Comparison of ENCODE assay signal across 21 cellular contexts in genomic region chr4:140108243-140108642, GRCh38.
"Had no signal": no experiment of that assay in that cellular context is flagged by ENCODE, and none has a peak within 500 bp of the region (broad histone marks: within the 10 kb centered on the region; RNA-seq: fewer than 3 reads in every experiment).

No MANE protein-coding gene starts in this region.

- H3K9me3 ChIP-seq: pancreas, psoas muscle, right atrium auricular region, thyroid gland had no signal

- H3K9me3 Mint-ChIP-seq: activated naive CD4-positive, alpha-beta T cell treated with anti-CD3 and anti-CD28 coated beads, Interleukin-2, amount 50 U/mL, for 24 hours; activated T-helper 1 cell treated with anti-CD3 and anti-CD28 coated beads, Interleukin-12 subunit alpha, Interleukin-12 subunit beta, Interleukin-2, Interleukin-4 antibody, amounts not matched to agents 30 ng/mL and 10 ng/mL and 1 ng/mL, durations not matched to agents 14 hours and 24 hours and 36 hours; nephron; stimulated activated naive CD8-positive, alpha-beta T cell treated with anti-CD3 and anti-CD28 coated beads, Interleukin-15, Interleukin-2, amounts not matched to agents 100 ng/mL and 50 ng/mL, for 24 hours had no signal

- H3K27ac ChIP-seq: brain microvascular endothelial cell, pancreas, psoas muscle, right atrium auricular region, thyroid gland had no signal

- H3K27ac Mint-ChIP-seq: activated CD8-positive, alpha-beta T cell treated with anti-CD3 and anti-CD28 coated beads, Interleukin-2, amount 10 ng/mL, durations not matched to agents 7 days and 5 days; activated naive CD4-positive, alpha-beta T cell treated with anti-CD3 and anti-CD28 coated beads, Interleukin-2, amount 50 U/mL, for 24 hours; activated T-helper 1 cell treated with anti-CD3 and anti-CD28 coated beads, Interleukin-12 subunit alpha, Interleukin-12 subunit beta, Interleukin-2, Interleukin-4 antibody, amounts not matched to agents 30 ng/mL and 10 ng/mL and 1 ng/mL, durations not matched to agents 14 hours and 24 hours and 36 hours; stimulated activated naive CD8-positive, alpha-beta T cell treated with anti-CD3 and anti-CD28 coated beads, Interleukin-15, Interleukin-2, amounts not matched to agents 100 ng/mL and 50 ng/mL, for 24 hours had no signal

- H3K27me3 Mint-ChIP-seq: activated naive CD4-positive, alpha-beta T cell treated with anti-CD3 and anti-CD28 coated beads, Interleukin-2, amount 50 U/mL, for 24 hours; stimulated activated naive CD8-positive, alpha-beta T cell treated with anti-CD3 and anti-CD28 coated beads, Interleukin-15, Interleukin-2, amounts not matched to agents 100 ng/mL and 50 ng/mL, for 24 hours had no signal

- DNase-seq: activated CD4-positive, alpha-beta T cell treated with anti-CD3 and anti-CD28 coated beads, Interleukin-2, amount 50 U/mL, for 1 hour; activated CD8-positive, alpha-beta T cell treated with anti-CD3 and anti-CD28 coated beads, Interleukin-2, amount 10 ng/mL, durations not matched to agents 7 days and 5 days; activated gamma-delta T cell treated with Interleukin-2 at 50 U/mL for 16 hours; anterior cingulate cortex; brain microvascular endothelial cell; caudate nucleus; effector memory CD4-positive, alpha-beta T cell; glutamatergic neuron; hippocampal formation; mesenchymal stem cell; pancreas; psoas muscle; stimulated activated CD4-positive, alpha-beta T cell treated with anti-CD3 and anti-CD28 coated beads, Interleukin-4, amount 100 ng/mL, for 24 hours; substantia nigra; thyroid gland had no signal

- H3K4me3 Mint-ChIP-seq: activated CD8-positive, alpha-beta T cell treated with anti-CD3 and anti-CD28 coated beads, Interleukin-2, amount 10 ng/mL, durations not matched to agents 7 days and 5 days; activated naive CD4-positive, alpha-beta T cell treated with anti-CD3 and anti-CD28 coated beads, Interleukin-2, amount 50 U/mL, for 24 hours; activated T-helper 1 cell treated with anti-CD3 and anti-CD28 coated beads, Interleukin-12 subunit alpha, Interleukin-12 subunit beta, Interleukin-2, Interleukin-4 antibody, amounts not matched to agents 30 ng/mL and 10 ng/mL and 1 ng/mL, durations not matched to agents 14 hours and 24 hours and 36 hours; nephron; stimulated activated naive CD8-positive, alpha-beta T cell treated with anti-CD3 and anti-CD28 coated beads, Interleukin-15, Interleukin-2, amounts not matched to agents 100 ng/mL and 50 ng/mL, for 24 hours had no signal

- H3K27me3 ChIP-seq: brain microvascular endothelial cell, pancreas, right atrium auricular region, thyroid gland had no signal

- H3K4me3 ChIP-seq: pancreas, psoas muscle, right atrium auricular region, thyroid gland had no signal

- ATAC-seq: activated CD4-positive, CD25-positive, alpha-beta regulatory T cell treated with anti-CD3 and anti-CD28 coated beads, Interleukin-2, amount 50 U/mL, for 24 hours; activated CD8-positive, alpha-beta T cell treated with anti-CD3 and anti-CD28 coated beads, Interleukin-2, amount 10 ng/mL, durations not matched to agents 7 days and 5 days; pancreas; psoas muscle had no signal

- H3K36me3 ChIP-seq: brain microvascular endothelial cell, pancreas, right atrium auricular region, thyroid gland had no signal

- H3K4me1 ChIP-seq: psoas muscle, right atrium auricular region had no signal

- H3K36me3 Mint-ChIP-seq: activated naive CD4-positive, alpha-beta T cell treated with anti-CD3 and anti-CD28 coated beads, Interleukin-2, amount 50 U/mL, for 24 hours had no signal
